33 cellular contexts compared by ENCODE assay signal in genomic region chr7:85887133-85887532, GRCh38.
"Had no signal": no experiment of that assay in that cellular context is flagged by ENCODE, and none has a peak within 500 bp of the region (broad histone marks: within the 10 kb centered on the region; RNA-seq: fewer than 3 reads in every experiment).

No MANE protein-coding gene starts in this region.

- H3K27ac Mint-ChIP-seq: activated CD4-positive, alpha-beta memory T cell treated with anti-CD3 and anti-CD28 coated beads for 36 hours; activated CD4-positive, alpha-beta T cell treated with anti-CD3 and anti-CD28 coated beads for 36 hours; activated CD4-positive, alpha-beta T cell treated with anti-CD3 and anti-CD28 coated beads, Interleukin-2, amount 10 ng/mL, durations not matched to agents 24 days and 14 days; activated CD8-positive, alpha-beta memory T cell treated with anti-CD3 and anti-CD28 coated beads, Interleukin-2, amount 10 ng/mL, durations not matched to agents 7 days and 5 days; activated CD8-positive, alpha-beta T cell treated with anti-CD3 and anti-CD28 coated beads, Interleukin-2, amount 10 ng/mL, durations not matched to agents 7 days and 5 days; activated naive CD4-positive, alpha-beta T cell treated with anti-CD3 and anti-CD28 coated beads, Interleukin-2, amount 10 ng/mL, durations not matched to agents 7 days and 5 days; activated naive CD4-positive, alpha-beta T cell treated with anti-CD3 and anti-CD28 coated beads, Interleukin-2, amount 50 U/mL, for 72 hours; activated naive CD8-positive, alpha-beta T cell treated with anti-CD3 and anti-CD28 coated beads, Interleukin-2, amount 10 ng/mL, durations not matched to agents 7 days and 5 days; activated T-helper 1 cell treated with anti-CD3 and anti-CD28 coated beads, Interleukin-12 subunit alpha, Interleukin-12 subunit beta, Interleukin-2, Interleukin-4 antibody, amounts not matched to agents 30 ng/mL and 10 ng/mL and 1 ng/mL, durations not matched to agents 14 hours and 24 hours and 36 hours; brain; T-helper 17 cell; T-helper 2 cell treated with Interferon-gamma antibody and Interleukin-4, amounts not matched to agents 5 μg/mL and 100 μg/mL, for 36 hours had no signal

- H3K27ac ChIP-seq: ascending aorta, breast epithelium, cardiac muscle cell, colonic mucosa, gastrocnemius medialis, heart left ventricle, WERI-Rb-1 had no signal

- DNase-seq: activated CD4-positive, alpha-beta memory T cell treated with anti-CD3 and anti-CD28 coated beads for 36 hours; activated CD4-positive, alpha-beta T cell treated with anti-CD3 and anti-CD28 coated beads for 36 hours; activated CD4-positive, alpha-beta T cell treated with anti-CD3 and anti-CD28 coated beads, Interleukin-2, amount 10 ng/mL, durations not matched to agents 24 days and 14 days; activated CD4-positive, CD25-positive, alpha-beta regulatory T cell; activated CD4-positive, CD25-positive, alpha-beta regulatory T cell treated with anti-CD3 and anti-CD28 coated beads, Interleukin-2, amount 50 U/mL, for 72 hours; activated CD8-positive, alpha-beta memory T cell treated with anti-CD3 and anti-CD28 coated beads, Interleukin-2, amount 10 ng/mL, durations not matched to agents 7 days and 5 days; activated CD8-positive, alpha-beta memory T cell treated with anti-CD3 and anti-CD28 coated beads, Interleukin-2, amount 50 U/mL, for 4 hours; activated CD8-positive, alpha-beta T cell treated with anti-CD3 and anti-CD28 coated beads, Interleukin-2, amount 10 ng/mL, durations not matched to agents 7 days and 5 days; activated gamma-delta T cell; activated naive CD4-positive, alpha-beta T cell; activated naive CD4-positive, alpha-beta T cell treated with anti-CD3 and anti-CD28 coated beads, Interleukin-2, amount 10 ng/mL, durations not matched to agents 7 days and 5 days; activated naive CD8-positive, alpha-beta T cell treated with anti-CD3 and anti-CD28 coated beads, Interleukin-2, amount 10 ng/mL, durations not matched to agents 7 days and 5 days; activated T-cell treated with anti-CD3 and anti-CD28 coated beads, Interleukin-2, amount 50 U/mL, for 1 hour; activated T-cell treated with anti-CD3 and anti-CD28 coated beads, Interleukin-2, amount 50 U/mL, for 48 hours; central memory CD4-positive, alpha-beta T cell; cerebellar nuclear complex; colonic mucosa; effector CD8-positive, alpha-beta T cell; gastrocnemius medialis; glutamatergic neuron; heart left ventricle; T-helper 1 cell; T-helper 17 cell; T1000; WERI-Rb-1 had no signal

- H3K4me3 Mint-ChIP-seq: activated CD4-positive, alpha-beta memory T cell treated with anti-CD3 and anti-CD28 coated beads for 36 hours; activated CD4-positive, alpha-beta T cell treated with anti-CD3 and anti-CD28 coated beads for 36 hours; activated CD4-positive, alpha-beta T cell treated with anti-CD3 and anti-CD28 coated beads, Interleukin-2, amount 10 ng/mL, durations not matched to agents 24 days and 14 days; activated CD8-positive, alpha-beta memory T cell treated with anti-CD3 and anti-CD28 coated beads, Interleukin-2, amount 10 ng/mL, durations not matched to agents 7 days and 5 days; activated CD8-positive, alpha-beta T cell treated with anti-CD3 and anti-CD28 coated beads, Interleukin-2, amount 10 ng/mL, durations not matched to agents 7 days and 5 days; activated naive CD4-positive, alpha-beta T cell treated with anti-CD3 and anti-CD28 coated beads, Interleukin-2, amount 10 ng/mL, durations not matched to agents 7 days and 5 days; activated naive CD8-positive, alpha-beta T cell treated with anti-CD3 and anti-CD28 coated beads, Interleukin-2, amount 10 ng/mL, durations not matched to agents 7 days and 5 days; activated T-helper 1 cell treated with anti-CD3 and anti-CD28 coated beads, Interleukin-12 subunit alpha, Interleukin-12 subunit beta, Interleukin-2, Interleukin-4 antibody, amounts not matched to agents 30 ng/mL and 10 ng/mL and 1 ng/mL, durations not matched to agents 14 hours and 24 hours and 36 hours; brain; T-helper 17 cell; T-helper 2 cell treated with Interferon-gamma antibody and Interleukin-4, amounts not matched to agents 5 μg/mL and 100 μg/mL, for 36 hours had no signal

- H3K36me3 ChIP-seq: ascending aorta, breast epithelium, cardiac muscle cell, colonic mucosa, gastrocnemius medialis, heart left ventricle, WERI-Rb-1 had no signal

- H3K9me3 Mint-ChIP-seq: activated CD4-positive, alpha-beta memory T cell treated with anti-CD3 and anti-CD28 coated beads for 36 hours; activated CD4-positive, alpha-beta T cell treated with anti-CD3 and anti-CD28 coated beads, Interleukin-2, amount 10 ng/mL, durations not matched to agents 24 days and 14 days; activated naive CD4-positive, alpha-beta T cell treated with anti-CD3 and anti-CD28 coated beads, Interleukin-2, amount 10 ng/mL, durations not matched to agents 7 days and 5 days; activated naive CD8-positive, alpha-beta T cell treated with anti-CD3 and anti-CD28 coated beads, Interleukin-2, amount 10 ng/mL, durations not matched to agents 7 days and 5 days; activated T-helper 1 cell treated with anti-CD3 and anti-CD28 coated beads, Interleukin-12 subunit alpha, Interleukin-12 subunit beta, Interleukin-2, Interleukin-4 antibody, amounts not matched to agents 30 ng/mL and 10 ng/mL and 1 ng/mL, durations not matched to agents 14 hours and 24 hours and 36 hours; brain; T-helper 2 cell treated with Interferon-gamma antibody and Interleukin-4, amounts not matched to agents 5 μg/mL and 100 μg/mL, for 36 hours had no signal

- H3K4me1 ChIP-seq: ascending aorta, breast epithelium, colonic mucosa, gastrocnemius medialis, heart left ventricle had no signal

- H3K36me3 Mint-ChIP-seq: activated CD4-positive, alpha-beta memory T cell treated with anti-CD3 and anti-CD28 coated beads for 36 hours; activated CD8-positive, alpha-beta memory T cell treated with anti-CD3 and anti-CD28 coated beads, Interleukin-2, amount 10 ng/mL, durations not matched to agents 7 days and 5 days; activated naive CD4-positive, alpha-beta T cell treated with anti-CD3 and anti-CD28 coated beads, Interleukin-2, amount 10 ng/mL, durations not matched to agents 7 days and 5 days; activated naive CD4-positive, alpha-beta T cell treated with anti-CD3 and anti-CD28 coated beads, Interleukin-2, amount 50 U/mL, for 72 hours; activated naive CD8-positive, alpha-beta T cell treated with anti-CD3 and anti-CD28 coated beads, Interleukin-2, amount 10 ng/mL, durations not matched to agents 7 days and 5 days; brain had no signal

- H3K27me3 ChIP-seq: ascending aorta, breast epithelium, cardiac muscle cell, colonic mucosa, gastrocnemius medialis, heart left ventricle had no signal

- ATAC-seq: activated CD4-positive, alpha-beta T cell treated with anti-CD3 and anti-CD28 coated beads for 36 hours; activated CD8-positive, alpha-beta memory T cell treated with anti-CD3 and anti-CD28 coated beads, Interleukin-2, amount 10 ng/mL, durations not matched to agents 7 days and 5 days; activated CD8-positive, alpha-beta T cell treated with anti-CD3 and anti-CD28 coated beads, Interleukin-2, amount 10 ng/mL, durations not matched to agents 7 days and 5 days; activated naive CD4-positive, alpha-beta T cell treated with anti-CD3 and anti-CD28 coated beads, Interleukin-2, amount 50 U/mL, for 72 hours; esophagus mucosa; gastrocnemius medialis; heart left ventricle; T-helper 17 cell had no signal

- H3K4me3 ChIP-seq: ascending aorta, breast epithelium, cardiac muscle cell, colonic mucosa, gastrocnemius medialis, heart left ventricle had no signal

- H3K9me3 ChIP-seq: ascending aorta, breast epithelium, colonic mucosa, gastrocnemius medialis, heart left ventricle had no signal

- H3K27me3 Mint-ChIP-seq: activated CD4-positive, alpha-beta memory T cell treated with anti-CD3 and anti-CD28 coated beads for 36 hours; activated CD4-positive, alpha-beta T cell treated with anti-CD3 and anti-CD28 coated beads for 36 hours; activated CD4-positive, alpha-beta T cell treated with anti-CD3 and anti-CD28 coated beads, Interleukin-2, amount 10 ng/mL, durations not matched to agents 24 days and 14 days; activated CD8-positive, alpha-beta memory T cell treated with anti-CD3 and anti-CD28 coated beads, Interleukin-2, amount 10 ng/mL, durations not matched to agents 7 days and 5 days; activated naive CD4-positive, alpha-beta T cell treated with anti-CD3 and anti-CD28 coated beads, Interleukin-2, amount 10 ng/mL, durations not matched to agents 7 days and 5 days; activated naive CD8-positive, alpha-beta T cell treated with anti-CD3 and anti-CD28 coated beads, Interleukin-2, amount 10 ng/mL, durations not matched to agents 7 days and 5 days; brain; T-helper 17 cell had no signal

- H3K4me1 Mint-ChIP-seq: activated CD4-positive, alpha-beta T cell treated with anti-CD3 and anti-CD28 coated beads for 36 hours; activated CD4-positive, alpha-beta T cell treated with anti-CD3 and anti-CD28 coated beads, Interleukin-2, amount 10 ng/mL, durations not matched to agents 24 days and 14 days; activated CD8-positive, alpha-beta memory T cell treated with anti-CD3 and anti-CD28 coated beads, Interleukin-2, amount 10 ng/mL, durations not matched to agents 7 days and 5 days; activated naive CD4-positive, alpha-beta T cell treated with anti-CD3 and anti-CD28 coated beads, Interleukin-2, amount 10 ng/mL, durations not matched to agents 7 days and 5 days; activated naive CD8-positive, alpha-beta T cell treated with anti-CD3 and anti-CD28 coated beads, Interleukin-2, amount 10 ng/mL, durations not matched to agents 7 days and 5 days; brain; T-helper 17 cell had no signal
